ENCODE assay signal across 6 cellular contexts in the genomic region with DNA sequence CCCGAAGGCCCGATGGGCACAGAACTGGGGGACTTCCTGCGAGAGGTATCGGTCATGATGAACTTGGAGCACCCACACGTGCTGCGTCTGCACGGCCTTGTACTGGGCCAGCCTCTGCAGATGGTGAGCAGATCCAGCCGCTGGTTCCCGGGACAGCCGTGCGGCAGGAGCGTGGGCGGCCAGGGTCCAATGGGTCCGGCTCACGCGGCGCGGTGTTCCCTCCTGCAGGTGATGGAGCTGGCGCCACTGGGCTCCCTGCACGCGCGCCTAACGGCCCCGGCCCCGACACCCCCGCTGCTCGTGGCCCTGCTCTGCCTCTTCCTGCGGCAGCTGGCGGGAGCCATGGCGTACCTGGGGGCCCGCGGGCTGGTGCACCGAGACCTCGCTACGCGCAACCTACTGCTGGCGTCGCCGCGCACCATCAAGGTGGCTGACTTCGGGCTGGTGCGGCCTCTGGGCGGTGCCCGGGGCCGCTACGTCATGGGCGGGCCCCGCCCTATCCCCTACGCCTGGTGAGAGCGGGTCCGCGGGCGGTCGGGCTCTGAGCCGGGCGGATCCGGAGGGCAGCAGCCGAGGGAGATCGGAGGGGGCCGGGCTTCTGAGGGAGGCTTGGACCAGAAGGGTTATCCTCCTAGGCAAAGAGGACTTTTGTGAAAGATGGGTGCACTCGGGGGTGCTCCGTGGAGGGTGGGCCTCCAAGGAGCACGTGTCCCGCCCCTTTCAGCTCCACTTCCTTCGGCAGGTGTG. TPM values are rescaled to one million over a fixed set of nuclear protein-coding genes. Genes with fewer than 3 reads are reported as not detected.
DNase-seq lines count a peak whose midpoint lies in the region; ATAC-seq and TF ChIP-seq lines count a peak whose summit lies in the region.

No MANE protein-coding gene starts in this region.

- peaks cover 5% of the 10 kb centered on the region for H3K9me3 ChIP-seq in osteoblast (ENCODE audit: low read depth, low read length)

- H3K36me3 ChIP-seq in osteoblast (ENCODE audit: insufficient read depth, low read length), result peaks cover 2% of the 10 kb centered on the region

- peak overlapping the region; percentile 50 for H3K4me3 ChIP-seq in osteoblast (ENCODE audit: insufficient read depth, low read length)

- H4K20me1 ChIP-seq in osteoblast (ENCODE audit: insufficient read depth, low read length), result peaks cover 2% of the 10 kb centered on the region

- no peak overlapping the region for H3K27ac ChIP-seq in osteoblast (ENCODE audit: low read depth, low read length)

- peak; percentile 74 for ATAC-seq in GM18868 (IDR thresholded peaks at IDR 0.05; ENCODE audit: unreplicated experiment)
- no peak for ATAC-seq in HG02840 (IDR thresholded peaks at IDR 0.05; ENCODE audit: low FRiP score, unreplicated experiment)

- TF ChIP-seq CTCF in osteoblast (IDR thresholded peaks at IDR 0.05; ENCODE audit: extremely low read depth, low read depth, low read length), result no peak

- H3K79me2 ChIP-seq in osteoblast (ENCODE audit: insufficient read depth, low read length), result no peaks in the 10 kb centered on the region

- H3K27me3 ChIP-seq in osteoblast (ENCODE audit: insufficient read depth, low read length), result peaks cover 48% of the 10 kb centered on the region

- DNase-seq in NCI-H82 (lab: John Stamatoyannopoulos, UW) (peak; percentile 84), cerebellar cortex (ENCODE audit: low spot score) (peak; percentile 70), osteoblast (ENCODE audit: insufficient read length, low spot score, missing footprints) (peak; percentile 96), globus pallidus (ENCODE audit: low spot score) (no peak)

- peak overlapping the region; percentile 71 for H3K4me2 ChIP-seq in osteoblast (ENCODE audit: insufficient read depth, low read length)

- H3K4me1 ChIP-seq in osteoblast (ENCODE audit: insufficient read depth, low read length), result peaks cover 3% of the 10 kb centered on the region

- H2AFZ ChIP-seq in osteoblast (ENCODE audit: low read length), result no peak overlapping the region

RNA-seq across cellular contexts. Expression of gene TNK1, which starts 3.0 kb away (rescaled TPM):
- total RNA-seq in osteoblast, result 0.36 TPM in 1 of 2 replicates, not detected in the other

RNA-seq across cellular contexts. Expression of gene PLSCR3, which starts 10.4 kb away (rescaled TPM):
- 19.4 and 27.9 TPM in 2 replicates for total RNA-seq in osteoblast

RNA-seq across cellular contexts. Expression of gene TMEM256, which starts 20.0 kb away (rescaled TPM):
- total RNA-seq in osteoblast, result 59.4 and 84.6 TPM in 2 replicates

RNA-seq across cellular contexts. Expression of gene NLGN2, which starts 23.7 kb away (rescaled TPM):
- 5.3 and 5.8 TPM in 2 replicates for total RNA-seq in osteoblast

RNA-seq across cellular contexts. Expression of gene TMEM95, which starts 29.0 kb away (rescaled TPM):
- total RNA-seq in osteoblast, result not detected in 2 replicates
